23 cellular contexts compared by ENCODE assay signal in genomic region chr1:192967211-192967877, GRCh38.
"Had no signal": no experiment of that assay in that cellular context is flagged by ENCODE, and none has a peak within 500 bp of the region (broad histone marks: within the 10 kb centered on the region; RNA-seq: fewer than 3 reads in every experiment).

No MANE protein-coding gene starts in this region.

- H3K9me3 ChIP-seq: left ventricle myocardium inferior, ovary, sigmoid colon, thoracic aorta, upper lobe of right lung had no signal

- H3K27ac Mint-ChIP-seq: activated B cell treated with CpG ODN at 0.5 μM for 24 hours; activated CD4-positive, alpha-beta memory T cell treated with anti-CD3 and anti-CD28 coated beads for 36 hours; activated naive CD8-positive, alpha-beta T cell treated with anti-CD3 and anti-CD28 coated beads for 36 hours; activated T-helper 1 cell treated with anti-CD3 and anti-CD28 coated beads, Interleukin-12 subunit alpha, Interleukin-12 subunit beta, Interleukin-2, Interleukin-4 antibody, amounts not matched to agents 30 ng/mL and 10 ng/mL and 1 ng/mL, durations not matched to agents 14 hours and 24 hours and 36 hours; dendritic cell treated with granulocyte-macrophage colony-stimulating factor and Interleukin-4, amounts not matched to agents 40 ng/mL and 50 ng/mL, for 4 days; effector memory CD8-positive, alpha-beta T cell; stimulated activated naive B cell treated with anti-CD40 and anti-IgM and Interleukin-4, amounts not matched to agents 10 μg/mL and 1 μg/mL and 100 μg/mL, for 72 hours had no signal

- H3K4me1 ChIP-seq: left ventricle myocardium inferior, upper lobe of right lung had no signal

- H3K27me3 Mint-ChIP-seq: activated B cell treated with CpG ODN at 0.5 μM for 24 hours; activated CD4-positive, alpha-beta memory T cell treated with anti-CD3 and anti-CD28 coated beads for 36 hours; activated naive CD8-positive, alpha-beta T cell treated with anti-CD3 and anti-CD28 coated beads for 36 hours; naive thymus-derived CD8-positive, alpha-beta T cell; stimulated activated naive B cell treated with anti-CD40 and anti-IgM and Interleukin-4, amounts not matched to agents 10 μg/mL and 1 μg/mL and 100 μg/mL, for 72 hours had no signal

- H3K4me3 Mint-ChIP-seq: activated B cell treated with CpG ODN at 0.5 μM for 24 hours; activated CD4-positive, alpha-beta memory T cell treated with anti-CD3 and anti-CD28 coated beads for 36 hours; activated naive CD8-positive, alpha-beta T cell treated with anti-CD3 and anti-CD28 coated beads for 36 hours; activated T-helper 1 cell treated with anti-CD3 and anti-CD28 coated beads, Interleukin-12 subunit alpha, Interleukin-12 subunit beta, Interleukin-2, Interleukin-4 antibody, amounts not matched to agents 30 ng/mL and 10 ng/mL and 1 ng/mL, durations not matched to agents 14 hours and 24 hours and 36 hours; dendritic cell treated with granulocyte-macrophage colony-stimulating factor and Interleukin-4, amounts not matched to agents 40 ng/mL and 50 ng/mL, for 4 days; effector memory CD8-positive, alpha-beta T cell; naive thymus-derived CD8-positive, alpha-beta T cell; stimulated activated naive B cell treated with anti-CD40 and anti-IgM and Interleukin-4, amounts not matched to agents 10 μg/mL and 1 μg/mL and 100 μg/mL, for 72 hours had no signal

- H3K36me3 ChIP-seq: left ventricle myocardium inferior, ovary, sigmoid colon, thoracic aorta, upper lobe of right lung had no signal

- H3K27me3 ChIP-seq: ovary, sigmoid colon, upper lobe of right lung had no signal

- H3K4me1 Mint-ChIP-seq: activated naive CD8-positive, alpha-beta T cell treated with anti-CD3 and anti-CD28 coated beads for 36 hours had no signal

- DNase-seq: activated B cell treated with CpG ODN at 0.5 μM for 24 hours; activated CD4-positive, alpha-beta memory T cell treated with anti-CD3 and anti-CD28 coated beads for 36 hours; activated CD4-positive, alpha-beta T cell treated with anti-CD3 and anti-CD28 coated beads for 4 hours; activated gamma-delta T cell treated with Interleukin-2 at 50 U/mL for 16 hours; activated naive CD8-positive, alpha-beta T cell treated with anti-CD3 and anti-CD28 coated beads for 36 hours; activated T-cell treated with anti-CD3 and anti-CD28 coated beads for 4 hours; amniotic stem cell; effector memory CD8-positive, alpha-beta T cell; foreskin melanocyte; head of caudate nucleus; kidney; left ventricle myocardium inferior; naive thymus-derived CD8-positive, alpha-beta T cell; ovary; sigmoid colon; stimulated activated naive B cell treated with anti-CD40 and anti-IgM and Interleukin-4, amounts not matched to agents 10 μg/mL and 1 μg/mL and 100 μg/mL, for 72 hours; SW 1271; T-helper 2 cell; upper lobe of right lung had no signal

- H3K27ac ChIP-seq: epithelial cell of prostate, left ventricle myocardium inferior, ovary, sigmoid colon, thoracic aorta, upper lobe of right lung had no signal

- H3K4me3 ChIP-seq: left ventricle myocardium inferior, ovary, sigmoid colon, thoracic aorta, upper lobe of right lung had no signal

- ATAC-seq: effector memory CD8-positive, alpha-beta T cell; naive thymus-derived CD8-positive, alpha-beta T cell; stimulated activated naive B cell treated with anti-CD40 and anti-IgM and Interleukin-4, amounts not matched to agents 10 μg/mL and 1 μg/mL and 100 μg/mL, for 72 hours; upper lobe of right lung had no signal

- H3K36me3 Mint-ChIP-seq: activated CD4-positive, alpha-beta memory T cell treated with anti-CD3 and anti-CD28 coated beads for 36 hours; activated naive CD8-positive, alpha-beta T cell treated with anti-CD3 and anti-CD28 coated beads for 36 hours; naive thymus-derived CD8-positive, alpha-beta T cell had no signal

- H3K9me3 Mint-ChIP-seq: activated B cell treated with CpG ODN at 0.5 μM for 24 hours; activated CD4-positive, alpha-beta memory T cell treated with anti-CD3 and anti-CD28 coated beads for 36 hours; activated naive CD8-positive, alpha-beta T cell treated with anti-CD3 and anti-CD28 coated beads for 36 hours; activated T-helper 1 cell treated with anti-CD3 and anti-CD28 coated beads, Interleukin-12 subunit alpha, Interleukin-12 subunit beta, Interleukin-2, Interleukin-4 antibody, amounts not matched to agents 30 ng/mL and 10 ng/mL and 1 ng/mL, durations not matched to agents 14 hours and 24 hours and 36 hours; dendritic cell treated with granulocyte-macrophage colony-stimulating factor and Interleukin-4, amounts not matched to agents 40 ng/mL and 50 ng/mL, for 4 days; effector memory CD8-positive, alpha-beta T cell; naive thymus-derived CD8-positive, alpha-beta T cell; stimulated activated naive B cell treated with anti-CD40 and anti-IgM and Interleukin-4, amounts not matched to agents 10 μg/mL and 1 μg/mL and 100 μg/mL, for 72 hours had no signal
